ENCODE assay signal across 13 cellular contexts in genomic region chr2:232448473-232448755, GRCh38. TPM values are rescaled to one million over a fixed set of nuclear protein-coding genes. Genes with fewer than 3 reads are reported as not detected.
"Had no signal": no experiment of that assay in that cellular context is flagged by ENCODE, and none has a peak within 500 bp of the region (broad histone marks: within the 10 kb centered on the region; RNA-seq: fewer than 3 reads in every experiment).

No MANE protein-coding gene starts in this region.

RNA-seq across cellular contexts. Expression of gene ALPI, which starts 7.5 kb away (rescaled TPM):
- total RNA-seq: activated CD4-positive, alpha-beta T cell treated with anti-CD3 and anti-CD28 coated beads, Interleukin-2, amount 10 ng/mL, durations not matched to agents 24 days and 14 days; activated CD8-positive, alpha-beta T cell treated with anti-CD3 and anti-CD28 coated beads, Interleukin-2, amount 10 ng/mL, durations not matched to agents 7 days and 5 days; activated naive CD4-positive, alpha-beta T cell treated with anti-CD3 and anti-CD28 coated beads for 36 hours; activated naive CD4-positive, alpha-beta T cell treated with anti-CD3 and anti-CD28 coated beads, Interleukin-2, amount 50 U/mL, for 72 hours; activated T-cell treated with anti-CD3 and anti-CD28 coated beads, Interleukin-2, amount 50 U/mL, for 4 hours; activated T-helper 1 cell treated with anti-CD3 and anti-CD28 coated beads, Interleukin-12 subunit alpha, Interleukin-12 subunit beta, Interleukin-2, Interleukin-4 antibody, amounts not matched to agents 30 ng/mL and 10 ng/mL and 1 ng/mL, durations not matched to agents 14 hours and 24 hours and 36 hours; adrenal gland; astrocyte; body of pancreas; MCF 10A; NCI-H460; SJSA1 had no signal

RNA-seq across cellular contexts. Expression of gene ECEL1, which starts 39.2 kb away (rescaled TPM):
- total RNA-seq: activated CD8-positive, alpha-beta T cell treated with anti-CD3 and anti-CD28 coated beads, Interleukin-2, amount 10 ng/mL, durations not matched to agents 7 days and 5 days; activated naive CD4-positive, alpha-beta T cell treated with anti-CD3 and anti-CD28 coated beads, Interleukin-2, amount 50 U/mL, for 72 hours; activated T-helper 1 cell treated with anti-CD3 and anti-CD28 coated beads, Interleukin-12 subunit alpha, Interleukin-12 subunit beta, Interleukin-2, Interleukin-4 antibody, amounts not matched to agents 30 ng/mL and 10 ng/mL and 1 ng/mL, durations not matched to agents 14 hours and 24 hours and 36 hours; MCF 10A; SJSA1 had no signal

RNA-seq across cellular contexts. Expression of gene ALPG, which starts 41.8 kb away (rescaled TPM):
- total RNA-seq: activated CD4-positive, alpha-beta T cell treated with anti-CD3 and anti-CD28 coated beads, Interleukin-2, amount 10 ng/mL, durations not matched to agents 24 days and 14 days; activated CD8-positive, alpha-beta T cell treated with anti-CD3 and anti-CD28 coated beads, Interleukin-2, amount 10 ng/mL, durations not matched to agents 7 days and 5 days; activated naive CD4-positive, alpha-beta T cell treated with anti-CD3 and anti-CD28 coated beads for 36 hours; activated naive CD4-positive, alpha-beta T cell treated with anti-CD3 and anti-CD28 coated beads, Interleukin-2, amount 50 U/mL, for 72 hours; activated T-cell treated with anti-CD3 and anti-CD28 coated beads, Interleukin-2, amount 50 U/mL, for 4 hours; activated T-helper 1 cell treated with anti-CD3 and anti-CD28 coated beads, Interleukin-12 subunit alpha, Interleukin-12 subunit beta, Interleukin-2, Interleukin-4 antibody, amounts not matched to agents 30 ng/mL and 10 ng/mL and 1 ng/mL, durations not matched to agents 14 hours and 24 hours and 36 hours; adrenal gland; body of pancreas; breast epithelium; MCF 10A; NCI-H460 had no signal
